2 cellular contexts compared by ENCODE assay signal in the genomic region with DNA sequence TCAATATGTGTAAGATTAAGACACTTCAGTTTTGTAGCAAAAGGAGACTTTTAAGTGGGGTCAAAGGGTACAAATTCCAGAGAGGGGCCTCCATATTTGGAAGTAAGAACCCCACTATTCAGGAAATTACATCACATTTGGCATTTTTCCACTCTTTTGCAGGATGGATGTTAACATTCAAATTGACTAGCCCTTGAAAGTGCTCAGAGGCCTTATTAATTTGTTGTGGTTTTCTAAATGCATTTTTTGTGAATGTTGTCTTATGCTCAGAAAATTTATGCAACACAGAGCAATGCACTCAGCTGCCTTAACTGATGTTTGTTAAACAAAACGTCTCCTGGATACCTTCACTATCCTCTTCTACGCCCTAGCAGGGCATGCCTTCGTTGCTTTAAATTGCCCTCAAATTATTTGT.
A peak's percentile ranks its signal among the peaks of the same experiment; 100 is the strongest.
TF ChIP-seq lines count a peak whose summit lies in the region.

No MANE protein-coding gene starts in this region.

TF ChIP-seq in IMR-90, 13 proteins besides CTCF, POLR2A, EP300 and RAD21:
- TF ChIP-seq RFX5 (IDR thresholded peaks at IDR 0.05; ENCODE audit: low read depth, low read length) (no peak), CEBPB (IDR thresholded peaks at IDR 0.05; ENCODE audit: low read depth, low read length) (peak; percentile 40; the same call in 1 of the 2 replicates)
TF ChIP-seq in IMR-90: peak in this region for 1.

TF ChIP-seq in liver, 16 proteins besides CTCF, POLR2A, EP300 and RAD21:
- TF ChIP-seq, protein P1, sequence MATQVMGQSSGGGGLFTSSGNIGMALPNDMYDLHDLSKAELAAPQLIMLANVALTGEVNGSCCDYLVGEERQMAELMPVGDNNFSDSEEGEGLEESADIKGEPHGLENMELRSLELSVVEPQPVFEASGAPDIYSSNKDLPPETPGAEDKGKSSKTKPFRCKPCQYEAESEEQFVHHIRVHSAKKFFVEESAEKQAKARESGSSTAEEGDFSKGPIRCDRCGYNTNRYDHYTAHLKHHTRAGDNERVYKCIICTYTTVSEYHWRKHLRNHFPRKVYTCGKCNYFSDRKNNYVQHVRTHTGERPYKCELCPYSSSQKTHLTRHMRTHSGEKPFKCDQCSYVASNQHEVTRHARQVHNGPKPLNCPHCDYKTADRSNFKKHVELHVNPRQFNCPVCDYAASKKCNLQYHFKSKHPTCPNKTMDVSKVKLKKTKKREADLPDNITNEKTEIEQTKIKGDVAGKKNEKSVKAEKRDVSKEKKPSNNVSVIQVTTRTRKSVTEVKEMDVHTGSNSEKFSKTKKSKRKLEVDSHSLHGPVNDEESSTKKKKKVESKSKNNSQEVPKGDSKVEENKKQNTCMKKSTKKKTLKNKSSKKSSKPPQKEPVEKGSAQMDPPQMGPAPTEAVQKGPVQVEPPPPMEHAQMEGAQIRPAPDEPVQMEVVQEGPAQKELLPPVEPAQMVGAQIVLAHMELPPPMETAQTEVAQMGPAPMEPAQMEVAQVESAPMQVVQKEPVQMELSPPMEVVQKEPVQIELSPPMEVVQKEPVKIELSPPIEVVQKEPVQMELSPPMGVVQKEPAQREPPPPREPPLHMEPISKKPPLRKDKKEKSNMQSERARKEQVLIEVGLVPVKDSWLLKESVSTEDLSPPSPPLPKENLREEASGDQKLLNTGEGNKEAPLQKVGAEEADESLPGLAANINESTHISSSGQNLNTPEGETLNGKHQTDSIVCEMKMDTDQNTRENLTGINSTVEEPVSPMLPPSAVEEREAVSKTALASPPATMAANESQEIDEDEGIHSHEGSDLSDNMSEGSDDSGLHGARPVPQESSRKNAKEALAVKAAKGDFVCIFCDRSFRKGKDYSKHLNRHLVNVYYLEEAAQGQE (IDR thresholded peaks at IDR 0.05): no peak
- peak; percentile 56 for TF ChIP-seq NR2F2 (IDR thresholded peaks at IDR 0.05)
- TF ChIP-seq RXRA (IDR thresholded peaks at IDR 0.05): peak in 1 of 2 donors; percentile 27
